Comparison of ENCODE assay signal across 28 cellular contexts in the genomic region with DNA sequence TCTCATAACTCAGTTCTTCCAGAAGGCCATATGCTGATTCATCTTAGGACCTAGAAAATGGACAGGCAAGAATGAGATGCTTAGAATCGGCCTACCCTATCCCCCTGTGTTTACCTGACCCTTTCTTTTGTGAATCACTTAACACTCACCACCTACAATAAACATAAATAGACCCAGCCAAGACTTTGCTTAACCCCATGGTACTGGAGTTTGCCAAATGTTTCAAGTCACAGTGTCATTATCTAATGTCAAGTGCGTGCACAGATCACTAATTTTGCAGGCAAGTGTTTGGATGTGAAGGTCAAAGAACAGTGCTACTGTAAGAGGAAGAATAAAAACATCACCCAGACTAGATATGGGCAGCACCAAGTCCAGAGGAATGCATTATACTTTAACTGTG.
"Had no signal": no experiment of that assay in that cellular context is flagged by ENCODE, and none has a peak within 500 bp of the region (broad histone marks: within the 10 kb centered on the region; RNA-seq: fewer than 3 reads in every experiment).

No MANE protein-coding gene starts in this region.

- H3K27ac ChIP-seq: tibial artery, VCaP had no signal

- H3K27me3 ChIP-seq: tibial artery had no signal

- DNase-seq: activated CD4-positive, alpha-beta memory T cell treated with anti-CD3 and anti-CD28 coated beads for 36 hours; activated CD4-positive, alpha-beta T cell treated with anti-CD3 and anti-CD28 coated beads, Interleukin-2, amount 10 ng/mL, durations not matched to agents 24 days and 14 days; activated CD8-positive, alpha-beta memory T cell treated with anti-CD3 and anti-CD28 coated beads, Interleukin-2, amount 50 U/mL, for 4 hours; activated effector memory CD4-positive, alpha-beta T cell treated with anti-CD3 and anti-CD28 coated beads, Interleukin-2, amount 50 U/mL, for 16 hours; activated naive CD4-positive, alpha-beta T cell treated with anti-CD3 and anti-CD28 coated beads for 36 hours; activated naive CD8-positive, alpha-beta T cell treated with anti-CD3 and anti-CD28 coated beads, Interleukin-2, amount 10 ng/mL, durations not matched to agents 7 days and 5 days; activated T-cell treated with anti-CD3 and anti-CD28 coated beads, Interleukin-2, amount 50 U/mL, for 1 hour; central memory CD4-positive, alpha-beta T cell; endodermal cell; foreskin fibroblast; head of caudate nucleus; hippocampal formation; retina; stimulated activated CD4-positive, alpha-beta T cell treated with anti-CD3 and anti-CD28 coated beads, Interleukin-1b, Interleukin-23, amount 100 ng/mL, for 48 hours; stimulated activated CD4-positive, alpha-beta T cell treated with anti-CD3 and anti-CD28 coated beads, Interleukin-4, amount 100 ng/mL, for 4 hours; stimulated activated CD8-positive, alpha-beta memory T cell treated with anti-CD3 and anti-CD28 coated beads, Interleukin-4, amount 100 ng/mL, for 48 hours; stimulated activated naive CD8-positive, alpha-beta T cell treated with anti-CD3 and anti-CD28 coated beads, Interleukin-15, amount 100 ng/mL, for 72 hours; substantia nigra; T-helper 9 cell; tibial artery had no signal

- ATAC-seq: esophagus mucosa; left lobe of liver; stimulated activated memory B cell treated with anti-CD40 and anti-IgM and Interleukin-4, amounts not matched to agents 10 μg/mL and 1 μg/mL and 100 μg/mL, for 72 hours; stimulated activated naive CD8-positive, alpha-beta T cell treated with anti-CD3 and anti-CD28 coated beads, Interleukin-15, amount 100 ng/mL, for 72 hours had no signal

- H3K4me3 ChIP-seq: smooth muscle cell, tibial artery had no signal

- H3K36me3 ChIP-seq: tibial artery had no signal

- FAIRE-seq: keratinocyte, TTC549, urothelium cell line had no signal
